ENCODE assay signal across 25 cellular contexts in the genomic region with DNA sequence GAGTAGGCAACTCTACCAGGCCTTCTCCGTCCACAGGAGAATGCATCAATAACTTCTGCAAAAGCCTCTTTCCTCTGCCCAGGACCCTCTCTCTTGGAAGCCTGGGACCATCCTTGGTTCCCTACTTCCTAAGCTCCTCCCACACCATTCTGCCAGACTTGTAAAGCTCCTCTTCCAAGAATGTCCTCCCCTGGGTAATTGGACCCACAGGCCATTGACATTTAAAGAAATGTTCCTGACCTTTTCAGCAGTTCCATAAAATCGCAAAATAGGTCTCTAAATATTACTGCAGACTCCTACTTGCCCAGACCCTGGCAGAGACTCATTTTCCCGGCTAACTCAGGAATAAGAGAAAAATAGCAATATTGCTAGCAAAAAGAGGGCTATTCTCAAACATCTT. TPM values are rescaled to one million over a fixed set of nuclear protein-coding genes. Genes with fewer than 3 reads are reported as not detected.
DNase-seq lines count a peak whose midpoint lies in the region; ATAC-seq, FAIRE-seq and TF ChIP-seq lines count a peak whose summit lies in the region.
"Had no signal": no experiment of that assay in that cellular context is flagged by ENCODE, and none has a peak within 500 bp of the region (broad histone marks: within the 10 kb centered on the region; RNA-seq: fewer than 3 reads in every experiment).

No MANE protein-coding gene starts in this region.

- no peak for TF ChIP-seq CTCF in GM23338 (conservative IDR thresholded peaks at IDR 0.05; ENCODE audit: low read depth in 2 of 2)
- TF ChIP-seq CTCF in H1 (IDR thresholded peaks at IDR 0.05; ENCODE audit: control extremely low read depth in 1 of 3, insufficient read depth in 1 of 3, low read depth in 1 of 3, low read length in 3 of 3) = no peak
- no peak for TF ChIP-seq CTCF in endothelial cell (IDR thresholded peaks at IDR 0.05; ENCODE audit: unreplicated experiment)

- no peaks in the 10 kb centered on the region for H3K9me2 ChIP-seq in GM23338 (ENCODE audit: insufficient read depth)

- FAIRE-seq in H1 (lab: Jason Lieb, UNC) = no peak
- no peak for FAIRE-seq in H54 (lab: Jason Lieb, UNC)
- FAIRE-seq in HTR-8/SVneo (lab: Jason Lieb, UNC) = no peak
- FAIRE-seq: A204.1, D721Med, G401.6, GM12891, GM19239 had no signal

- no peaks in the 10 kb centered on the region for H3K79me1 ChIP-seq in H1 (ENCODE audit: low read depth, low read length)
- H3K79me1 ChIP-seq in neuronal stem cell (ENCODE audit: low read depth, low read length) = no peaks in the 10 kb centered on the region

- H3K4ac ChIP-seq in H1 (replicated peaks; ENCODE audit: insufficient read length, low read depth, low read length) = no peak overlapping the region
- H3K4ac ChIP-seq in neuronal stem cell (ENCODE audit: low read length) = no peak overlapping the region

- TF ChIP-seq EP300 in H1 (IDR thresholded peaks at IDR 0.05; ENCODE audit: borderline replicate concordance in 1 of 2, low read depth in 2 of 2, low read length in 2 of 2) = no peak

- H3K9ac ChIP-seq in BLaER1 treated with 17β-estradiol and CSF1 and Interleukin-3, amounts not matched to agents 10 nM and 100 nM = peak overlapping the region in 2 of 11 experiments; percentile 58 to 76; a peak in 2 of 22 replicates
- no peak overlapping the region for H3K9ac ChIP-seq in H1 (replicated peaks in 1 of 4; ENCODE audit: extremely low read depth in 1 of 4, low read depth in 3 of 4, low read length in 3 of 4)
- peak overlapping the region; percentile 68 for H3K9ac ChIP-seq in neuronal stem cell (ENCODE audit: low read depth, low read length, poor library complexity)
- H3K9ac ChIP-seq: BLaER1 had no signal

- H3K79me2 ChIP-seq in GM23338 (replicated peaks; ENCODE audit: insufficient read depth) = no peaks in the 10 kb centered on the region
- H3K79me2 ChIP-seq in H1 (ENCODE audit: control insufficient read depth in 1 of 2, insufficient read depth in 2 of 2, low read length in 2 of 2) = no peaks in the 10 kb centered on the region

- peaks cover 6 to 91% (median 66%) of the 10 kb centered on the region in 10 experiments; a peak in 18 of 20 replicates for H3K4me1 ChIP-seq in BLaER1 treated with 17β-estradiol and CSF1 and Interleukin-3, amounts not matched to agents 10 nM and 100 nM
- peaks cover 18% of the 10 kb centered on the region for H3K4me1 ChIP-seq in GM23338 (ENCODE audit: insufficient read depth)
- H3K4me1 ChIP-seq in H1 (replicated peaks in 1 of 4; ENCODE audit: control insufficient read depth in 3 of 4, insufficient read depth in 4 of 4, low read length in 3 of 4) = peaks cover 4 to 8% (median 8%) of the 10 kb centered on the region in 4 experiments
- H3K4me1 ChIP-seq in neuronal stem cell (ENCODE audit: control insufficient read depth in 2 of 2, insufficient read depth in 1 of 2, low read depth in 1 of 2, low read length in 2 of 2) = peaks cover 0 to 3% of the 10 kb centered on the region in 2 donors
- H3K4me1 ChIP-seq: BE2C, Caco-2 had no signal

- no peak overlapping the region for H2AK5ac ChIP-seq in H1 (ENCODE audit: low read depth, low read length)
- H2AK5ac ChIP-seq in neuronal stem cell (ENCODE audit: low read depth, low read length) = no peak overlapping the region

- no peak overlapping the region for H2BK5ac ChIP-seq in H1 (ENCODE audit: low read depth, low read length)
- no peak overlapping the region for H2BK5ac ChIP-seq in neuronal stem cell (ENCODE audit: low read length)

- H3K4me1 Mint-ChIP-seq in GM23338 (peaks cover 27% of the 10 kb centered on the region), endothelial cell (ENCODE audit: unreplicated experiment) (peaks cover 8% of the 10 kb centered on the region)

- H2BK12ac ChIP-seq in H1 (ENCODE audit: low read depth, low read length) (no peak overlapping the region), neuronal stem cell (ENCODE audit: low read length) (no peak overlapping the region)

- H3K36me3 Mint-ChIP-seq in GM23338 (ENCODE audit: low read depth) (no peaks in the 10 kb centered on the region), endothelial cell (ENCODE audit: low read depth, unreplicated experiment) (no peaks in the 10 kb centered on the region)
- H3K36me3 Mint-ChIP-seq: CD8-positive, alpha-beta T cell had no signal

- H3K23ac ChIP-seq in H1 (ENCODE audit: insufficient read length) (no peak overlapping the region), neuronal stem cell (ENCODE audit: low read depth, low read length, poor library complexity) (no peak overlapping the region)

- H3K27ac ChIP-seq in BLaER1 treated with 17β-estradiol and CSF1 and Interleukin-3, amounts not matched to agents 10 nM and 100 nM = peak overlapping the region in 8 of 11 experiments; percentile 14 to 89 (median 65); a peak in 13 of 22 replicates
- H3K27ac ChIP-seq in GM23338 (ENCODE audit: low read depth) = no peak overlapping the region
- no peak overlapping the region for H3K27ac ChIP-seq in H1 (ENCODE audit: low read depth, low read length)
- no peak overlapping the region for H3K27ac ChIP-seq in neuronal stem cell (replicated peaks; ENCODE audit: low read length)
- H3K27ac ChIP-seq: BLaER1, C4-2B had no signal

- no peak overlapping the region for H3K4me3 ChIP-seq in BLaER1 treated with 17β-estradiol and CSF1 and Interleukin-3, amounts not matched to agents 10 nM and 100 nM
- H3K4me3 ChIP-seq in GM23338 (no peak overlapping the region), H1 (ENCODE audit: extremely low read depth in 1 of 4, insufficient read depth in 2 of 4, low read depth in 3 of 4, low read length in 4 of 4) (no peak overlapping the region), neuronal stem cell (ENCODE audit: low read length in 2 of 2) (no peak overlapping the region)
- H3K4me3 ChIP-seq: BLaER1 had no signal

- H3K9me3 Mint-ChIP-seq in GM23338 (no peaks in the 10 kb centered on the region), endothelial cell (ENCODE audit: unreplicated experiment) (no peaks in the 10 kb centered on the region)
- H3K9me3 Mint-ChIP-seq: CD4-positive, alpha-beta T cell; CD8-positive, alpha-beta T cell had no signal

- H3K23me2 ChIP-seq in H1 (ENCODE audit: low read depth, low read length) = no peaks in the 10 kb centered on the region

- H4K91ac ChIP-seq in H1 (replicated peaks; ENCODE audit: insufficient read length, low read length) (no peak overlapping the region), neuronal stem cell (ENCODE audit: low read depth, low read length, poor library complexity) (no peak overlapping the region)

- H3K14ac ChIP-seq in H1 (ENCODE audit: insufficient read length) = no peak overlapping the region
- H3K14ac ChIP-seq in neuronal stem cell (ENCODE audit: low read length) = no peak overlapping the region

- no peak overlapping the region for H3K4me3 Mint-ChIP-seq in GM23338
- H3K4me3 Mint-ChIP-seq in endothelial cell (ENCODE audit: unreplicated experiment) = no peak overlapping the region
- H3K4me3 Mint-ChIP-seq: CD4-positive, alpha-beta T cell; CD8-positive, alpha-beta T cell had no signal

- no peak for TF ChIP-seq RAD21 in H1 (IDR thresholded peaks at IDR 0.05 in 1 of 2, conservative IDR thresholded peaks at IDR 0.05 in 1 of 2; ENCODE audit: low read depth in 2 of 2, low read length in 2 of 2)

- H3K18ac ChIP-seq in H1 (ENCODE audit: extremely low read depth, low read length) = no peak overlapping the region
- no peak overlapping the region for H3K18ac ChIP-seq in neuronal stem cell (ENCODE audit: low read length)

- H2BK120ac ChIP-seq in H1 (replicated peaks; ENCODE audit: low read depth, low read length) (no peak overlapping the region), neuronal stem cell (ENCODE audit: low read depth, low read length) (no peak overlapping the region)

- no peaks in the 10 kb centered on the region for H3F3A ChIP-seq in GM23338 (replicated peaks; ENCODE audit: low read depth)

- H3K27me3 ChIP-seq in BLaER1 treated with 17β-estradiol and CSF1 and Interleukin-3, amounts not matched to agents 10 nM and 100 nM = no peaks in the 10 kb centered on the region
- H3K27me3 ChIP-seq in GM23338 (ENCODE audit: insufficient read depth) (no peaks in the 10 kb centered on the region), H1 (replicated peaks in 1 of 4; ENCODE audit: control insufficient read depth in 3 of 4, extremely low read depth in 1 of 4, insufficient read depth in 3 of 4, low read length in 3 of 4) (no peaks in the 10 kb centered on the region), neuronal stem cell (ENCODE audit: control insufficient read depth in 3 of 3, insufficient read depth in 3 of 3, low read depth in 1 of 3, low read length in 3 of 3) (peaks cover 0 to 3% (median 0%) of the 10 kb centered on the region in 3 experiments)
- H3K27me3 ChIP-seq: BE2C, BLaER1 had no signal

- no peak overlapping the region for H2AFZ ChIP-seq in GM23338
- H2AFZ ChIP-seq in H1 (ENCODE audit: low read length) = 0 out of 2 replicates have a peak overlapping the region, but pooled peaks have one; percentile 52
- no peak overlapping the region for H2AFZ ChIP-seq in neuronal stem cell (ENCODE audit: low read length)

- H4K20me1 ChIP-seq in BLaER1 treated with 17β-estradiol and CSF1 and Interleukin-3, amounts not matched to agents 10 nM and 100 nM = no peaks in the 10 kb centered on the region
- H4K20me1 ChIP-seq in GM23338 (replicated peaks; ENCODE audit: insufficient read depth) (no peaks in the 10 kb centered on the region), H1 (replicated peaks in 1 of 2; ENCODE audit: control insufficient read depth in 1 of 2, insufficient read depth in 2 of 2, low read length in 2 of 2) (no peaks in the 10 kb centered on the region)
- H4K20me1 ChIP-seq: BLaER1 had no signal

- no peak overlapping the region for H2BK15ac ChIP-seq in H1 (ENCODE audit: low read length)
- no peak overlapping the region for H2BK15ac ChIP-seq in neuronal stem cell (ENCODE audit: low read length)

- no peaks in the 10 kb centered on the region for H3K9me3 ChIP-seq in BLaER1 treated with 17β-estradiol and CSF1 and Interleukin-3, amounts not matched to agents 10 nM and 100 nM (replicated peaks in 1 of 11)
- H3K9me3 ChIP-seq in H1 (ENCODE audit: insufficient read depth in 2 of 2, low read depth in 1 of 2, low read length in 1 of 2) (no peaks in the 10 kb centered on the region), neuronal stem cell (replicated peaks in 1 of 2; ENCODE audit: control insufficient read depth in 2 of 2, insufficient read depth in 1 of 2, low read depth in 1 of 2, low read length in 2 of 2) (peaks cover 0 to 2% of the 10 kb centered on the region in 2 donors)
- H3K9me3 ChIP-seq: BE2C, BLaER1, Caco-2 had no signal

- POLR2A ChIA-PET in H1 (lab: Charles Lee; ENCODE audit: partially characterized antibody) = interaction anchor here (1.2 kb wide), 1 partner anchor 20 kb away, joined by 3 read pairs; no protein-coding TSS in a partner anchor

- ATAC-seq in GM23338 = peak; percentile 27; the same call in 2 of the 3 replicates
- ATAC-seq: CD8-positive, alpha-beta T cell had no signal

- H3K27me3 Mint-ChIP-seq in GM23338 (ENCODE audit: insufficient read depth, low read depth, poor library complexity) (no peaks in the 10 kb centered on the region), endothelial cell (ENCODE audit: unreplicated experiment) (peaks cover 2% of the 10 kb centered on the region)

- no peaks in the 10 kb centered on the region for H3K36me3 ChIP-seq in BLaER1 treated with 17β-estradiol and CSF1 and Interleukin-3, amounts not matched to agents 10 nM and 100 nM
- H3K36me3 ChIP-seq in GM23338 (ENCODE audit: insufficient read depth) (no peaks in the 10 kb centered on the region), H1 (ENCODE audit: control insufficient read depth in 2 of 4, insufficient read depth in 4 of 4, low read length in 3 of 4) (no peaks in the 10 kb centered on the region), neuronal stem cell (replicated peaks in 1 of 2; ENCODE audit: control insufficient read depth in 2 of 2, insufficient read depth in 2 of 2, low read length in 2 of 2) (no peaks in the 10 kb centered on the region)
- H3K36me3 ChIP-seq: BE2C, BLaER1 had no signal

- peak overlapping the region in 8 of 11 experiments; percentile 47 to 90 (median 76); a peak in 14 of 22 replicates for H3K4me2 ChIP-seq in BLaER1 treated with 17β-estradiol and CSF1 and Interleukin-3, amounts not matched to agents 10 nM and 100 nM
- H3K4me2 ChIP-seq in GM23338 = no peak overlapping the region
- no peak overlapping the region for H3K4me2 ChIP-seq in H1 (ENCODE audit: insufficient read depth in 1 of 2, low read depth in 2 of 2, low read length in 2 of 2)
- no peak overlapping the region for H3K4me2 ChIP-seq in neuronal stem cell (ENCODE audit: insufficient read depth, low read length, poor library complexity, severe bottlenecking)
- H3K4me2 ChIP-seq: BLaER1 had no signal

- TF ChIP-seq POLR2A in H1 (IDR thresholded peaks at IDR 0.05; ENCODE audit: control extremely low read depth in 1 of 2, low read depth in 2 of 2, low read length in 2 of 2) = no peak
- no peak for TF ChIP-seq POLR2A in H54 (IDR thresholded peaks at IDR 0.05; ENCODE audit: low read depth, low read length)

- WGBS in H1 (ENCODE audit: extremely low coverage in 1 of 2, insufficient coverage in 1 of 2, insufficient read length in 1 of 2, insufficient replicate concordance in 2 of 2, low coverage in 1 of 2, low lambda C conversion rate in 2 of 2, missing lambda C conversion rate in 1 of 2), 2 experiments = 93% methylated on average over 3 of the region's 3 CpGs; no CpG with 5 or more reads in 1 of the 2 experiments
- no CpG with 5 or more reads among the region's 3 CpGs for WGBS in neuronal stem cell (ENCODE audit: extremely low coverage in 2 of 2, insufficient read length in 2 of 2, insufficient replicate concordance in 1 of 2), 2 donors

- CTCF ChIA-PET in H1 (lab: Charles Lee; ENCODE audit: partially characterized antibody) = interaction anchor here (1.8 kb wide), 1 partner anchor 66 kb away, joined by 4 read pairs; no protein-coding TSS in a partner anchor

- no peak overlapping the region for H3K56ac ChIP-seq in H1 (replicated peaks; ENCODE audit: insufficient read length, low read depth, low read length)

- H2BK20ac ChIP-seq in H1 (ENCODE audit: low read length) = no peak overlapping the region; the same call in 1 of the 2 replicates

- no peak for DNase-seq in GM23338 (ENCODE audit: low spot score)
- no peak for DNase-seq in H1 (ENCODE audit: low read depth in 1 of 2, low spot score in 2 of 2)
- DNase-seq in neuronal stem cell (ENCODE audit: low spot score) = no peak
- no peak for DNase-seq in endothelial cell (ENCODE audit: low spot score)
- no peak for DNase-seq in H54 (ENCODE audit: insufficient read length, low spot score)
- DNase-seq in HTR-8/SVneo (ENCODE audit: insufficient read length, low spot score) = no peak
- DNase-seq: 8988T; ACHN; BE2C; Caco-2; Calu3; CD4-positive, alpha-beta T cell; CD8-positive, alpha-beta T cell; DMS79 treated with DMSO at 0.1 percent for 48 hours; GF-D8 had no signal

- H4K5ac ChIP-seq in H1 (ENCODE audit: insufficient read length, low read depth, low read length) = no peak overlapping the region

- H3K27ac Mint-ChIP-seq in GM23338 (no peak overlapping the region), endothelial cell (ENCODE audit: unreplicated experiment) (no peak overlapping the region)
- H3K27ac Mint-ChIP-seq: CD4-positive, alpha-beta T cell; CD8-positive, alpha-beta T cell had no signal

- H4K8ac ChIP-seq in H1 (ENCODE audit: extremely low read depth, insufficient read depth, low read length) = no peak overlapping the region
- no peak overlapping the region for H4K8ac ChIP-seq in neuronal stem cell (ENCODE audit: low read depth, low read length)

RNA-seq across cellular contexts. Expression of gene HCN4, which starts 30.4 kb away (rescaled TPM):
- 10.1 and 10.6 TPM in 2 replicates for total RNA-seq in GM23338 (2014; rRNA removed; shearing (Covaris generic))
- polyA plus RNA-seq in GM23338 (2016; fragmentation: Nextera tagmentation; extraction: Ambion mirVana) (2.4 TPM in 2 replicates), H1 (2011; rRNA removed) (3.7 and 4.1 TPM in 2 replicates)
- total RNA-seq in H1 (2021; fragmentation: NEBNext Ultra II Directional; extraction: Animal tissue kit (Norgen Biotek cat#: 25700)) = 8.5 and 9.3 TPM in 2 replicates
- polyA plus RNA-seq in H1 (2011; cell fraction: cytosol; rRNA removed) = 1.8 TPM
- 4.5 TPM for polyA plus RNA-seq in H1 (2011; cell fraction: nucleus; rRNA removed)
- 8.5 to 11.8 TPM (median 9.7 TPM) in 4 replicates for polyA plus RNA-seq in H1 (2012, experiment 1 of 2)
- 8.7 TPM for polyA plus RNA-seq in H1 (2012, experiment 2 of 2)
- 5.8 TPM for polyA plus RNA-seq in H1 (2013, experiment 1 of 2)
- polyA plus RNA-seq in H1 (2013, experiment 2 of 2) = 6.7 TPM
- 5.0 and 5.7 TPM in 2 replicates for polyA minus RNA-seq in H1 (2011; rRNA and poly(A)+ RNA removed)
- 4.4 TPM for polyA minus RNA-seq in H1 (2011; cell fraction: cytosol; rRNA and poly(A)+ RNA removed)
- 7.2 TPM for polyA minus RNA-seq in H1 (2011; cell fraction: nucleus; rRNA and poly(A)+ RNA removed)
- polyA plus RNA-seq in neuronal stem cell (2013, experiment 1 of 2) = 1.5 TPM
- polyA plus RNA-seq in neuronal stem cell (2013, experiment 2 of 2) = 1.6 TPM
- 0.54 TPM for total RNA-seq in endothelial cell (ENCODE audit: unreplicated experiment)
- total RNA-seq: CD4-positive, alpha-beta T cell; CD8-positive, alpha-beta T cell had no signal
- polyA plus RNA-seq: AG04450 had no signal

RNA-seq across cellular contexts. Expression of gene REC114, which starts 43.8 kb away (rescaled TPM):
- not detected in 2 replicates for total RNA-seq in GM23338 (2014; rRNA removed; shearing (Covaris generic))
- polyA plus RNA-seq in GM23338 (2016; fragmentation: Nextera tagmentation; extraction: Ambion mirVana) = not detected in 2 replicates
- not detected in 2 replicates for total RNA-seq in H1 (2021; fragmentation: NEBNext Ultra II Directional; extraction: Animal tissue kit (Norgen Biotek cat#: 25700))
- polyA plus RNA-seq in H1 (2011; rRNA removed) = 0.12 TPM in 1 of 2 replicates, not detected in the other
- polyA plus RNA-seq in H1 (2011; cell fraction: cytosol; rRNA removed) = 0.10 TPM
- not detected for polyA plus RNA-seq in H1 (2011; cell fraction: nucleus; rRNA removed)
- not detected in 4 replicates for polyA plus RNA-seq in H1 (2012, experiment 1 of 2)
- not detected for polyA plus RNA-seq in H1 (2012, experiment 2 of 2)
- polyA plus RNA-seq in H1 (2013, experiment 1 of 2) = not detected
- polyA plus RNA-seq in H1 (2013, experiment 2 of 2) = not detected
- not detected in 2 replicates for polyA minus RNA-seq in H1 (2011; rRNA and poly(A)+ RNA removed)
- not detected for polyA minus RNA-seq in H1 (2011; cell fraction: cytosol; rRNA and poly(A)+ RNA removed)
- polyA minus RNA-seq in H1 (2011; cell fraction: nucleus; rRNA and poly(A)+ RNA removed) = not detected
- not detected for polyA plus RNA-seq in neuronal stem cell (2013, experiment 1 of 2)
- not detected for polyA plus RNA-seq in neuronal stem cell (2013, experiment 2 of 2)
- not detected for total RNA-seq in endothelial cell (ENCODE audit: unreplicated experiment)
- total RNA-seq: A673; Caco-2; Calu3; CD4-positive, alpha-beta T cell; CD8-positive, alpha-beta T cell had no signal
- polyA plus RNA-seq: AG04450 had no signal

Comparison
In these comparisons a context has a peak if more than half of its experiments do, and no peak if none do; other contexts are left out.
1. H3K27ac ChIP-seq: peak in BLaER1 treated with 17β-estradiol and CSF1 and Interleukin-3, amounts not matched to agents 10 nM and 100 nM (8 of 11); none in GM23338 (single experiment), H1 (single experiment) and neuronal stem cell (single experiment).
2. H3K4me2 ChIP-seq: peak in BLaER1 treated with 17β-estradiol and CSF1 and Interleukin-3, amounts not matched to agents 10 nM and 100 nM (8 of 11); none in GM23338 (single experiment), H1 (0 of 2) and neuronal stem cell (single experiment).